21 cellular contexts compared by ENCODE assay signal in the genomic region with DNA sequence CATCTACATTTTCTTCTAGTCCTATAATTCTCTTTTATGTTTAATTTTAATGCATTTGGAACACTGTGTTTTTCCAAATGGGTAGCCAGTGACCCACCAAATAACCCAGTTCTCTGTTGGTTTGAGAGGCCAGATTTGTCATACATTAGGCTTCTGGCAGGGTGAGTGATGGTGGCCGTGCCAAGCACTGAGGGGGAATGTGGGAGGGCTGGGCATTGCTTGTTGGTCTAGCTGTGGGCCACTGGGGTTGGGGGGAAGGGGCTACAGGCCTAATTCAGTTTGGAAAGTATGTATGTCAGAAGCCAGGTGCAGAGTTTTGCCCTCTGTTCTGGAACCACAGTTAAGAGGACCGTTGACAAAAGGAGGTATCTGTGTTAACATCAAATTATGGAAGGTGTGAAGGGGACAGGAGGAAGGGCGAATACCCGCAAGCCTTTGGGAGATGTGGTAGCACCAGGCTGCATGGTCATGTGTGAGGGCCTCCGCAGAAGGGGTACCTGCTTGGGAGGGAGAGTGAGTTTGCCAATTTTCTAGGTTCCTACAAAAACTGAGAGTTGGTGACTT.
"Had no signal": no experiment of that assay in that cellular context is flagged by ENCODE, and none has a peak within 500 bp of the region (broad histone marks: within the 10 kb centered on the region; RNA-seq: fewer than 3 reads in every experiment).

No MANE protein-coding gene starts in this region.

- H3K4me1 ChIP-seq: adrenal gland, breast epithelium, gastroesophageal sphincter, upper lobe of right lung had no signal

- H3K9me3 ChIP-seq: adrenal gland, breast epithelium, gastroesophageal sphincter, SK-N-SH, upper lobe of right lung had no signal

- H3K4me1 Mint-ChIP-seq: memory B cell; nephron progenitor cell; stimulated activated memory B cell treated with anti-CD40 and anti-IgM and Interleukin-4, amounts not matched to agents 10 μg/mL and 1 μg/mL and 100 μg/mL, for 72 hours had no signal

- H3K27me3 Mint-ChIP-seq: activated naive CD4-positive, alpha-beta T cell treated with anti-CD3 and anti-CD28 coated beads, Interleukin-2, amount 50 U/mL, for 24 hours; memory B cell; stimulated activated memory B cell treated with anti-CD40 and anti-IgM and Interleukin-4, amounts not matched to agents 10 μg/mL and 1 μg/mL and 100 μg/mL, for 72 hours had no signal

- H3K4me3 ChIP-seq: adrenal gland, breast epithelium, coronary artery, gastroesophageal sphincter, upper lobe of right lung had no signal

- DNase-seq: activated CD4-positive, alpha-beta T cell treated with anti-CD3 and anti-CD28 coated beads, Interleukin-2, amount 50 U/mL, for 1 hour; activated CD8-positive, alpha-beta memory T cell treated with anti-CD3 and anti-CD28 coated beads for 24 hours; activated gamma-delta T cell treated with Interleukin-2 at 50 U/mL for 16 hours; adrenal gland; islet precursor cell; left cardiac atrium; nephron progenitor cell; SK-N-SH; small intestine; stimulated activated CD4-positive, alpha-beta T cell treated with anti-CD3 and anti-CD28 coated beads, Interleukin-15, amount 100 ng/mL, for 24 hours; upper lobe of right lung had no signal

- H3K36me3 ChIP-seq: breast epithelium had no signal

- H3K27ac ChIP-seq: adrenal gland, breast epithelium, coronary artery, gastroesophageal sphincter, upper lobe of right lung, VCaP had no signal

- ATAC-seq: activated CD4-positive, CD25-positive, alpha-beta regulatory T cell treated with anti-CD3 and anti-CD28 coated beads, Interleukin-2, amount 50 U/mL, for 24 hours; gastroesophageal sphincter; left cardiac atrium; sciatic nerve; stimulated activated memory B cell treated with anti-CD40 and anti-IgM and Interleukin-4, amounts not matched to agents 10 μg/mL and 1 μg/mL and 100 μg/mL, for 72 hours; upper lobe of right lung had no signal

- H3K9ac ChIP-seq: SK-N-SH had no signal

- H3K9me3 Mint-ChIP-seq: activated naive CD4-positive, alpha-beta T cell treated with anti-CD3 and anti-CD28 coated beads, Interleukin-2, amount 50 U/mL, for 24 hours; memory B cell; nephron progenitor cell; stimulated activated memory B cell treated with anti-CD40 and anti-IgM and Interleukin-4, amounts not matched to agents 10 μg/mL and 1 μg/mL and 100 μg/mL, for 72 hours; T-helper 2 cell treated with Interferon-gamma antibody and Interleukin-4, amounts not matched to agents 5 μg/mL and 100 μg/mL, for 36 hours had no signal

- H3K27me3 ChIP-seq: adrenal gland, breast epithelium, gastroesophageal sphincter, upper lobe of right lung had no signal

- H3K4me3 Mint-ChIP-seq: activated naive CD4-positive, alpha-beta T cell treated with anti-CD3 and anti-CD28 coated beads, Interleukin-2, amount 50 U/mL, for 24 hours; memory B cell; nephron progenitor cell; stimulated activated memory B cell treated with anti-CD40 and anti-IgM and Interleukin-4, amounts not matched to agents 10 μg/mL and 1 μg/mL and 100 μg/mL, for 72 hours; T-helper 2 cell treated with Interferon-gamma antibody and Interleukin-4, amounts not matched to agents 5 μg/mL and 100 μg/mL, for 36 hours had no signal

- H3K27ac Mint-ChIP-seq: activated naive CD4-positive, alpha-beta T cell treated with anti-CD3 and anti-CD28 coated beads, Interleukin-2, amount 50 U/mL, for 24 hours; memory B cell; nephron progenitor cell; stimulated activated memory B cell treated with anti-CD40 and anti-IgM and Interleukin-4, amounts not matched to agents 10 μg/mL and 1 μg/mL and 100 μg/mL, for 72 hours; T-helper 2 cell treated with Interferon-gamma antibody and Interleukin-4, amounts not matched to agents 5 μg/mL and 100 μg/mL, for 36 hours had no signal
